1 cellular context compared by ENCODE assay signal in the genomic region with DNA sequence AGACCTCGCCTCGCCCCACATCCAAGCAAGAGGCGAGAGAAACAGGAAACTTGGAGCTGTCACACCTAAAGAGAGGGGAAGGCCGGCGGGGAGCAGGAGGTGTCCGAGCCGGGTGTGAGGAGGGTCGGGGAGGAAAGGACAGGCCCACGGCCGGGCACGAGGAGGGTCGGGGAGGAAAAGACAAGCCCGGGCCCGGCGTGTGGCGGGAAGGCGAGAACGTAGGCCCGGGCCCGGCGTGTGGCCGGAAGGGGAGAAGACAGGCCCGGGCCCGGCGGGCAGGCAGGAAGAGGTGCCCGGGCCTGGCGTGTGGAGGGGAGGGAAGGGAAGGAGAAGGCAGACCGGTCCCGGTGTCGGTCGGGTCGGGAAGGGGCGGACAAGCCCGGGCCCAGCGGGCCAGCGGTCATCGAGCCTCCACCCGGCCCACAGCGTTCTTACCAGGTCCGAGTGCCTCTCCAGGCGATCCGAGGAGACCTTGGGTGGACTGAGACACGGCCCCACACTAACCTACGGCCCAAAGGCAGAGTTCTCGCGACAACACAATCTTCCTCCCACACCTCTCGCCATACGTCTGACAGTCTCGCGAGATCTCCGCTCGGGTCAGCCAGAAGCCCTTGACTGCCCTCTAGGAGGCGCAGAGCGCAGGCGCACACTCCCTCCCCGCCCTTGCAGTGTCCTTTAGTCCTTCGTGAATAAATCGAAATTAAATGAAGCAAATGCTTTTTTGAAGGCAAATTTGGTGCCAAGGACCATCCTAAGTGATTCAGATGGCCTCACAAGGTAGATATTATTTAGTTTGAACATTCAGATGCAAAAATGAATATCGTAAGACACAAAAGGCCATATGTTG.
A peak's percentile ranks its signal among the peaks of the same experiment; 100 is the strongest.
TF ChIP-seq lines count a peak whose summit lies in the region.

NCOA4 (minus strand) TSS at position 533 of the 847 bp plus-strand sequence. CDS start 13,943 bp downstream, outside the sequence.

TF ChIP-seq in K562, 482 proteins besides CTCF, POLR2A, EP300 and RAD21 (continued from another document and continues in another):
- TF ChIP-seq TBL1XR1 (IDR thresholded peaks at IDR 0.05; ENCODE audit: low read length in 2 of 2): peak in 1 of 2 experiments; percentile 34; a peak in 1 of 4 replicates
- TF ChIP-seq ZNF280B (CRISPR knock-in tag; IDR thresholded peaks at IDR 0.05): no peak
- TF ChIP-seq NUFIP1 (IDR thresholded peaks at IDR 0.05; ENCODE audit: partially characterized antibody): peak; percentile 24
- no peak for TF ChIP-seq RBM15 (IDR thresholded peaks at IDR 0.05; ENCODE audit: insufficient read depth, low read length)
- no peak for TF ChIP-seq ZNF507 (tag; conservative IDR thresholded peaks at IDR 0.05)
- TF ChIP-seq SREBF2 (CRISPR knock-in tag; IDR thresholded peaks at IDR 0.05): no peak
- TF ChIP-seq HLTF (IDR thresholded peaks at IDR 0.05): 0 out of 2 replicates have a peak, but pooled peaks have one; percentile 63
- TF ChIP-seq, protein P1, sequence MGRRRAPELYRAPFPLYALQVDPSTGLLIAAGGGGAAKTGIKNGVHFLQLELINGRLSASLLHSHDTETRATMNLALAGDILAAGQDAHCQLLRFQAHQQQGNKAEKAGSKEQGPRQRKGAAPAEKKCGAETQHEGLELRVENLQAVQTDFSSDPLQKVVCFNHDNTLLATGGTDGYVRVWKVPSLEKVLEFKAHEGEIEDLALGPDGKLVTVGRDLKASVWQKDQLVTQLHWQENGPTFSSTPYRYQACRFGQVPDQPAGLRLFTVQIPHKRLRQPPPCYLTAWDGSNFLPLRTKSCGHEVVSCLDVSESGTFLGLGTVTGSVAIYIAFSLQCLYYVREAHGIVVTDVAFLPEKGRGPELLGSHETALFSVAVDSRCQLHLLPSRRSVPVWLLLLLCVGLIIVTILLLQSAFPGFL (CRISPR knock-in tag; IDR thresholded peaks at IDR 0.05): no peak
- no peak for TF ChIP-seq HES1 (IDR thresholded peaks at IDR 0.05; ENCODE audit: low read depth)
- no peak for TF ChIP-seq AFF1 (IDR thresholded peaks at IDR 0.05; ENCODE audit: low read depth in 1 of 2, partially characterized antibody in 2 of 2)
- TF ChIP-seq SMAD1 (IDR thresholded peaks at IDR 0.05; ENCODE audit: low read depth, low read length, partially characterized antibody): peak; percentile 41
- no peak for TF ChIP-seq TEAD4 (IDR thresholded peaks at IDR 0.05; ENCODE audit: low read length)
- no peak for TF ChIP-seq TEAD4 (CRISPR knock-in tag; IDR thresholded peaks at IDR 0.05; ENCODE audit: borderline replicate concordance)
- TF ChIP-seq ZNF224 (CRISPR knock-in tag; IDR thresholded peaks at IDR 0.05): no peak
- TF ChIP-seq TCF7 (IDR thresholded peaks at IDR 0.05; ENCODE audit: borderline replicate concordance): no peak; the same call in 1 of the 2 replicates
- TF ChIP-seq, protein P2, sequence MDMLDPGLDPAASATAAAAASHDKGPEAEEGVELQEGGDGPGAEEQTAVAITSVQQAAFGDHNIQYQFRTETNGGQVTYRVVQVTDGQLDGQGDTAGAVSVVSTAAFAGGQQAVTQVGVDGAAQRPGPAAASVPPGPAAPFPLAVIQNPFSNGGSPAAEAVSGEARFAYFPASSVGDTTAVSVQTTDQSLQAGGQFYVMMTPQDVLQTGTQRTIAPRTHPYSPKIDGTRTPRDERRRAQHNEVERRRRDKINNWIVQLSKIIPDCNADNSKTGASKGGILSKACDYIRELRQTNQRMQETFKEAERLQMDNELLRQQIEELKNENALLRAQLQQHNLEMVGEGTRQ (CRISPR knock-in tag; IDR thresholded peaks at IDR 0.05): no peak; the same call in 1 of the 2 replicates
- 0 out of 2 replicates have a peak, but pooled peaks have one; percentile 24 for TF ChIP-seq MEF2D (tag; conservative IDR thresholded peaks at IDR 0.05; ENCODE audit: low read depth)
- 0 out of 2 replicates have a peak, but pooled peaks have one; percentile 43 for TF ChIP-seq PHF21A (IDR thresholded peaks at IDR 0.05; ENCODE audit: borderline replicate concordance, low read depth)
- TF ChIP-seq MECOM (CRISPR knock-in tag; IDR thresholded peaks at IDR 0.05): peak; percentile 80
- TF ChIP-seq NFATC3 (IDR thresholded peaks at IDR 0.05): no peak
- no peak for TF ChIP-seq ATF3 (IDR thresholded peaks at IDR 0.05)
- TF ChIP-seq ATF3 (CRISPR knock-in tag; conservative IDR thresholded peaks at IDR 0.05): no peak
- TF ChIP-seq KAT8 (IDR thresholded peaks at IDR 0.05; ENCODE audit: low read depth): no peak
- no peak for TF ChIP-seq SPI1 (IDR thresholded peaks at IDR 0.05; ENCODE audit: borderline replicate concordance, low read depth, low read length)
- TF ChIP-seq RFX1 (IDR thresholded peaks at IDR 0.05): no peak
- no peak for TF ChIP-seq HMG20A (CRISPR knock-in tag; conservative IDR thresholded peaks at IDR 0.05)
- TF ChIP-seq MAFF (IDR thresholded peaks at IDR 0.05; ENCODE audit: low read length): peak; percentile 84; the same call in 1 of the 2 replicates
- TF ChIP-seq MXI1 (IDR thresholded peaks at IDR 0.05; ENCODE audit: low read depth, low read length): no peak; the same call in 1 of the 2 replicates
- TF ChIP-seq ZBTB5 (IDR thresholded peaks at IDR 0.05): no peak
- TF ChIP-seq, protein P3, sequence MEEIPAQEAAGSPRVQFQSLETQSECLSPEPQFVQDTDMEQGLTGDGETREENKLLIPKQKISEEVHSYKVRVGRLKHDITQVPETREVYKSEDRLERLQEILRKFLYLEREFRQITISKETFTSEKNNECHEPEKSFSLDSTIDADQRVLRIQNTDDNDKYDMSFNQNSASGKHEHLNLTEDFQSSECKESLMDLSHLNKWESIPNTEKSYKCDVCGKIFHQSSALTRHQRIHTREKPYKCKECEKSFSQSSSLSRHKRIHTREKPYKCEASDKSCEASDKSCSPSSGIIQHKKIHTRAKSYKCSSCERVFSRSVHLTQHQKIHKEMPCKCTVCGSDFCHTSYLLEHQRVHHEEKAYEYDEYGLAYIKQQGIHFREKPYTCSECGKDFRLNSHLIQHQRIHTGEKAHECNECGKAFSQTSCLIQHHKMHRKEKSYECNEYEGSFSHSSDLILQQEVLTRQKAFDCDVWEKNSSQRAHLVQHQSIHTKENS (CRISPR knock-in tag; IDR thresholded peaks at IDR 0.05): no peak
- no peak for TF ChIP-seq HINFP (tag; conservative IDR thresholded peaks at IDR 0.05; ENCODE audit: low read depth)
- TF ChIP-seq, protein P4, sequence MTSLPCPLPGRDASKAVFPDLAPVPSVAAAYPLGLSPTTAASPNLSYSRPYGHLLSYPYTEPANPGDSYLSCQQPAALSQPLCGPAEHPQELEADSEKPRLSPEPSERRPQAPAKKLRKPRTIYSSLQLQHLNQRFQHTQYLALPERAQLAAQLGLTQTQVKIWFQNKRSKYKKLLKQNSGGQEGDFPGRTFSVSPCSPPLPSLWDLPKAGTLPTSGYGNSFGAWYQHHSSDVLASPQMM (CRISPR knock-in tag; IDR thresholded peaks at IDR 0.05): no peak
- peak; percentile 29; the same call in 1 of the 2 replicates for TF ChIP-seq MYC (IDR thresholded peaks at IDR 0.05; ENCODE audit: low read depth, low read length)
- TF ChIP-seq MYC (CRISPR knock-in tag; IDR thresholded peaks at IDR 0.05; ENCODE audit: borderline replicate concordance, low read depth): peak; percentile 33; the same call in 1 of the 2 replicates
- no peak for TF ChIP-seq ZNF253 (CRISPR knock-in tag; conservative IDR thresholded peaks at IDR 0.05)
- TF ChIP-seq, protein P5, sequence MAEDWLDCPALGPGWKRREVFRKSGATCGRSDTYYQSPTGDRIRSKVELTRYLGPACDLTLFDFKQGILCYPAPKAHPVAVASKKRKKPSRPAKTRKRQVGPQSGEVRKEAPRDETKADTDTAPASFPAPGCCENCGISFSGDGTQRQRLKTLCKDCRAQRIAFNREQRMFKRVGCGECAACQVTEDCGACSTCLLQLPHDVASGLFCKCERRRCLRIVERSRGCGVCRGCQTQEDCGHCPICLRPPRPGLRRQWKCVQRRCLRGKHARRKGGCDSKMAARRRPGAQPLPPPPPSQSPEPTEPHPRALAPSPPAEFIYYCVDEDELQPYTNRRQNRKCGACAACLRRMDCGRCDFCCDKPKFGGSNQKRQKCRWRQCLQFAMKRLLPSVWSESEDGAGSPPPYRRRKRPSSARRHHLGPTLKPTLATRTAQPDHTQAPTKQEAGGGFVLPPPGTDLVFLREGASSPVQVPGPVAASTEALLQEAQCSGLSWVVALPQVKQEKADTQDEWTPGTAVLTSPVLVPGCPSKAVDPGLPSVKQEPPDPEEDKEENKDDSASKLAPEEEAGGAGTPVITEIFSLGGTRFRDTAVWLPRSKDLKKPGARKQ (CRISPR knock-in tag; IDR thresholded peaks at IDR 0.05): no peak
- TF ChIP-seq SAFB (IDR thresholded peaks at IDR 0.05; ENCODE audit: borderline replicate concordance, low read depth, low read length): no peak
- TF ChIP-seq SRSF9 (IDR thresholded peaks at IDR 0.05; ENCODE audit: borderline replicate concordance, low read depth, low read length): no peak
- TF ChIP-seq ZNF445 (CRISPR knock-in tag; IDR thresholded peaks at IDR 0.05; ENCODE audit: low read depth): no peak
- no peak for TF ChIP-seq NFE2L1 (tag; IDR thresholded peaks at IDR 0.05; ENCODE audit: borderline replicate concordance, low read depth)
